1 cellular context compared by ENCODE assay signal in genomic region chr3:171775943-171776342, GRCh38.
TF ChIP-seq lines count a peak whose summit lies in the region.

No MANE protein-coding gene starts in this region.

TF ChIP-seq in GM23338, 12 proteins besides CTCF, POLR2A, EP300 and RAD21 (continued from another document):
- TF ChIP-seq ZNF462 (CRISPR knock-in tag; IDR thresholded peaks at IDR 0.05) (no peak), ETS1 (IDR thresholded peaks at IDR 0.05) (no peak), STAT1 (IDR thresholded peaks at IDR 0.05; ENCODE audit: unreplicated experiment) (no peak), ZNF114 (CRISPR knock-in tag; IDR thresholded peaks at IDR 0.05) (no peak), NANOG (IDR thresholded peaks at IDR 0.05; ENCODE audit: borderline replicate concordance) (no peak), EZH2 (IDR thresholded peaks at IDR 0.05; ENCODE audit: low read depth, unreplicated experiment) (no peak), JUNB (IDR thresholded peaks at IDR 0.05; ENCODE audit: unreplicated experiment) (no peak), POLR2AphosphoS5 (IDR thresholded peaks at IDR 0.05; ENCODE audit: low read depth) (no peak)
